14 cellular contexts compared by ENCODE assay signal in the genomic region with DNA sequence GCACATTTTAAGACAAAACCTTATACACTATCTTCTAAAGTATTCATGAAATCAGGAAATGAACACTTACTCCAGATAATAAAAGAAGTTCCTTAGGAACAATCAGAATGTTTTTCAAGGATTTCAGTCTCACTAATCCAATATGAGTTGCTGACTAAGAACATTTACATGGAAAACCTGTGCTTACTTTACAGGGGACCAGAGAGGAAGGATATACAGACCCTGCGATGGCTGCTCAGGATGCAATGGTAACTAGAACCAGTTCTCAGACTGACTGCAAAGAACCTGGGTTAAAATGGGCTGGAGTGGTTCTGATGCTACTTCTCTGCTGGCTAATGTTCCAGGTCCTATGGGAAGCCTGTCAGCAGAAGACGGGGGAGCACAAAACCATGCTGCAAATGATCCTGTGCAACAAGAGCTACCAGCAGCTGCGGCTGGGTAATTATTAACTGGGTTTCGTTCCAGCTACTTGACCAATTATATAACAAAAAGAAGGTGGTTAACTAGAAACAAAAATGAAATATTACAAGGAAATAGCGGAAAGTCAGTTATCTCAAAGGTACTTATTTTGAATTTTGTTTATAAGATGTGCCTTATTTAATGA.
"Had no signal": no experiment of that assay in that cellular context is flagged by ENCODE, and none has a peak within 500 bp of the region (broad histone marks: within the 10 kb centered on the region; RNA-seq: fewer than 3 reads in every experiment).

No MANE protein-coding gene starts in this region.

- H3K4me1 ChIP-seq: adrenal gland, left ventricle myocardium inferior had no signal

- FAIRE-seq: urothelium cell line had no signal

- ATAC-seq: activated T-helper 17 cell treated with anti-CD3 and anti-CD28 coated beads, Interleukin-2, amount 50 U/mL, for 72 hours had no signal

- H3K27me3 ChIP-seq: adrenal gland had no signal

- DNase-seq: activated B cell treated with CpG ODN at 0.5 μM for 24 hours; activated CD4-positive, alpha-beta T cell treated with anti-CD3 and anti-CD28 coated beads, Interleukin-2, amount 10 ng/mL, durations not matched to agents 24 days and 14 days; activated CD8-positive, alpha-beta memory T cell treated with anti-CD3 and anti-CD28 coated beads for 24 hours; activated naive CD4-positive, alpha-beta T cell treated with anti-CD3 and anti-CD28 coated beads, Interleukin-2, amount 10 ng/mL, durations not matched to agents 7 days and 5 days; activated T-cell treated with anti-CD3 and anti-CD28 coated beads for 4 hours; adrenal gland; effector memory CD4-positive, alpha-beta T cell; erythroblast; hypothalamus; left ventricle myocardium inferior; mesendoderm; nephron progenitor cell had no signal

- H3K9me3 ChIP-seq: adrenal gland, left ventricle myocardium inferior had no signal

- H3K36me3 ChIP-seq: adrenal gland, left ventricle myocardium inferior had no signal

- H3K4me3 ChIP-seq: adrenal gland, left ventricle myocardium inferior had no signal

- H3K27ac ChIP-seq: adrenal gland, left ventricle myocardium inferior had no signal
